Comparison of ENCODE assay signal across 10 cellular contexts in the genomic region with DNA sequence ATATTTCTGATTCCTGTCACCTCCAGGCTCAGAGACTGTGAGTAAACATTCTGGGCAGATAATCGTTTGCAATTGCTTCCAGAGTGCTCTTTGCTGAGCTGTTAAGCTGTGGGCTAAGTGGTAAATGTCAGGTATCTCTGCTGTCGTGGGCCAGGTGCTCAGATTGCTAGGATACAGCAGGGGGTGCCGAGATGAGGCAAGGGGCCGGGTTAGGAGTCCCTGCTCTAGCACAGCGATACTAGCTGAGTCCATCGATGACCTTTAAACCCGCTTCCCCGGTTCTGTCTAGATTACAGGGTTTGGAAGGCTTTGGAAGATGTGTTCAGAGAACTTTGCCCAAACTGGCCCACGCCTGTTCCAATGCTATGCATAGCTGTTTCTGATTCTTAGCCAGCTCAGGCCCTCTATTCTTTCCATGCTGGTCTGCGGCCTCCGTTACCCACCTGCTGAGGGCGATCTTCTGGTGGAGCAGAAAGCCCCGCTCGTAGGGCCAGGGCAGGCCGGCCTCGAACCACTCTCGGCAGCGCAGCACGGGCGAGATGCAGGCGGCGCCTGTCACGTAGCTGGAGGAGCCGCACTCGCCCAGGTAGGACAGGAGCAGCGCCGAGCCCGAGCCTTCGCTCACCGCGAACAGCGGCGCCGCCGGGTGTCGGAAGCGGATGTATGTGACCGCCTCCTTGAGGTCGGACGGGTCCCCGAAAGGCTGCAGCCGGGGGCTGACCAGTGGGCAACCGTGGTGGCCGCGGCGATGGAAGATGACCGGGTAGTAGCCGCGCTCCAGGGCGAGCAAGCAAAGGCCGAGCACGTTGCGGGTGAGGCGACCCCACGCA. TPM values are rescaled to one million over a fixed set of nuclear protein-coding genes. Genes with fewer than 3 reads are reported as not detected.
DNase-seq lines count a peak whose midpoint lies in the region; ATAC-seq, FAIRE-seq and TF ChIP-seq lines count a peak whose summit lies in the region.
"Had no signal": no experiment of that assay in that cellular context is flagged by ENCODE, and none has a peak within 500 bp of the region (broad histone marks: within the 10 kb centered on the region; RNA-seq: fewer than 3 reads in every experiment).

No MANE protein-coding gene starts in this region.

- intact Hi-C loops in endothelial cell of umbilical vein (cut with micrococcal nuclease), result loop anchor here (5.0 kb wide), 3 partner anchors 51 to 274 kb away; a partner anchor contains a TSS
- intact Hi-C loops in naive thymus-derived CD4-positive, alpha-beta T cell (cut with micrococcal nuclease), result loop anchor here (1.0 to 10.0 kb wide), 7 partner anchors 29 to 919 kb away; a partner anchor contains a TSS
- intact Hi-C loops in upper lobe of right lung (cut with DNase I), result no loop called here

- peak; percentile 34 for DNase-seq in SKM-1 treated with dmso at 0.1 percent for 144 hours (lab: John Stamatoyannopoulos, UW; ENCODE audit: unreplicated experiment)
- DNase-seq in SKM-1 (lab: John Stamatoyannopoulos, UW; ENCODE audit: unreplicated experiment), result no peak
- peak; percentile 62 for DNase-seq in NCI-H2029 (lab: John Stamatoyannopoulos, UW)
- peak; percentile 69 for DNase-seq in activated CD4-positive, alpha-beta T cell treated with anti-CD3 and anti-CD28 coated beads, Interleukin-2, amount 10 ng/mL, durations not matched to agents 7 days and 5 days
- peak; percentile 25 for DNase-seq in endothelial cell of umbilical vein (ENCODE audit: low read depth, low spot score)
- peak in 6 of 9 donors; percentile 35 to 66 (median 42) for DNase-seq in naive thymus-derived CD4-positive, alpha-beta T cell
- DNase-seq in upper lobe of right lung, result peak; percentile 83
- DNase-seq in amniotic stem cell (lab: John Stamatoyannopoulos, UW), result no peak

- H3K27me3 ChIP-seq in endothelial cell of umbilical vein (ENCODE audit: control insufficient read depth in 2 of 2, insufficient read depth in 2 of 2, low read length in 2 of 2) (no peaks in the 10 kb centered on the region), upper lobe of right lung (no peaks in the 10 kb centered on the region)
- no peaks in the 10 kb centered on the region for H3K27me3 ChIP-seq in naive thymus-derived CD4-positive, alpha-beta T cell (ENCODE audit: control insufficient read depth in 2 of 2, insufficient read depth in 2 of 2, low read length in 2 of 2)

- TF ChIP-seq POLR2A in endothelial cell of umbilical vein (IDR thresholded peaks at IDR 0.05; ENCODE audit: low read depth, low read length), result no peak

- H3K27me3 Mint-ChIP-seq in activated CD4-positive, alpha-beta T cell treated with anti-CD3 and anti-CD28 coated beads, Interleukin-2, amount 10 ng/mL, durations not matched to agents 7 days and 5 days, result no peaks in the 10 kb centered on the region
- H3K27me3 Mint-ChIP-seq in naive thymus-derived CD4-positive, alpha-beta T cell, result no peaks in the 10 kb centered on the region

- ATAC-seq in naive thymus-derived CD4-positive, alpha-beta T cell, result peak; percentile 14
- ATAC-seq in upper lobe of right lung, result peak; percentile 13

- peak overlapping the region; percentile 9 to 46 (median 28) for H3K4me3 ChIP-seq in endothelial cell of umbilical vein (replicated peaks in 1 of 3; ENCODE audit: insufficient read depth in 1 of 3, low read depth in 1 of 3, low read length in 3 of 3)
- peak overlapping the region; percentile 74 for H3K4me3 ChIP-seq in naive thymus-derived CD4-positive, alpha-beta T cell (ENCODE audit: low read length)
- H3K4me3 ChIP-seq in upper lobe of right lung, result peak overlapping the region; percentile 76

- POLR2A ChIA-PET in activated CD4-positive, alpha-beta T cell treated with anti-CD3 and anti-CD28 coated beads, Interleukin-2, amount 10 ng/mL, durations not matched to agents 7 days and 5 days (lab: Charles Lee), result interaction anchor here (0.6 to 1.0 kb wide), 3 partner anchors 10 to 1445 kb away, joined by 3 to 5 read pairs (median 3); no protein-coding TSS in a partner anchor
- POLR2A ChIA-PET in endothelial cell of umbilical vein (lab: Charles Lee), result no interaction called here
- POLR2A ChIA-PET in naive thymus-derived CD4-positive, alpha-beta T cell (lab: Charles Lee), result interaction anchor here (0.5 to 6.0 kb wide), 6 partner anchors 10 to 616 kb away, joined by 4 to 59 read pairs (median 4); a partner anchor contains a TSS

- no peak overlapping the region for H3K9ac ChIP-seq in endothelial cell of umbilical vein (replicated peaks; ENCODE audit: extremely low read depth, insufficient read depth, low read length)

- dilution Hi-C loops in endothelial cell of umbilical vein (cut with MboI; ENCODE audit: extremely low pct_ligation_motif_present, low sequenced_read_pairs), result no loop called here

- peak overlapping the region; percentile 87 for H2AFZ ChIP-seq in endothelial cell of umbilical vein (ENCODE audit: low read depth, low read length)

- H3K27ac Mint-ChIP-seq in activated CD4-positive, alpha-beta T cell treated with anti-CD3 and anti-CD28 coated beads, Interleukin-2, amount 10 ng/mL, durations not matched to agents 7 days and 5 days, result peak overlapping the region; percentile 92
- H3K27ac Mint-ChIP-seq in naive thymus-derived CD4-positive, alpha-beta T cell, result peak overlapping the region; percentile 13 to 95 (median 81)

- peak overlapping the region; percentile 89 for H3K4me3 Mint-ChIP-seq in activated CD4-positive, alpha-beta T cell treated with anti-CD3 and anti-CD28 coated beads, Interleukin-2, amount 10 ng/mL, durations not matched to agents 7 days and 5 days
- H3K4me3 Mint-ChIP-seq in naive thymus-derived CD4-positive, alpha-beta T cell, result peak overlapping the region; percentile 86 to 99 (median 90)

- H3K4me1 ChIP-seq in endothelial cell of umbilical vein (ENCODE audit: control insufficient read depth, extremely low read depth, insufficient read depth, low read length) (peaks cover 22% of the 10 kb centered on the region), upper lobe of right lung (peaks cover 50% of the 10 kb centered on the region)
- H3K4me1 ChIP-seq in naive thymus-derived CD4-positive, alpha-beta T cell (ENCODE audit: control insufficient read depth in 2 of 2, insufficient read depth in 2 of 2, low read length in 2 of 2), result peaks cover 9 to 30% of the 10 kb centered on the region in 2 donors

- TF ChIP-seq CTCF in endothelial cell of umbilical vein (IDR thresholded peaks at IDR 0.05; ENCODE audit: extremely low read depth in 1 of 2, insufficient read depth in 1 of 2, low read depth in 1 of 2, low read length in 2 of 2) (peak; percentile 10 to 34), upper lobe of right lung (IDR thresholded peaks at IDR 0.05) (peak; percentile 13)

- no peaks in the 10 kb centered on the region for H4K20me1 ChIP-seq in endothelial cell of umbilical vein (replicated peaks; ENCODE audit: control insufficient read depth, extremely low read depth, insufficient read depth, low read length)

- no peaks in the 10 kb centered on the region for H3K9me1 ChIP-seq in endothelial cell of umbilical vein (replicated peaks; ENCODE audit: control insufficient read depth, extremely low read depth, insufficient read depth, low read length)

- H3K79me2 ChIP-seq in endothelial cell of umbilical vein (ENCODE audit: control insufficient read depth, insufficient read depth, low read length), result no peaks in the 10 kb centered on the region

- H3K9me3 ChIP-seq in endothelial cell of umbilical vein (replicated peaks; ENCODE audit: control insufficient read depth, insufficient read depth, low read length) (no peaks in the 10 kb centered on the region), upper lobe of right lung (no peaks in the 10 kb centered on the region)
- H3K9me3 ChIP-seq in naive thymus-derived CD4-positive, alpha-beta T cell (ENCODE audit: control insufficient read depth in 2 of 3, low read length in 3 of 3), result no peaks in the 10 kb centered on the region

- CTCF ChIA-PET in activated CD4-positive, alpha-beta T cell treated with anti-CD3 and anti-CD28 coated beads, Interleukin-2, amount 10 ng/mL, durations not matched to agents 7 days and 5 days (lab: Charles Lee), result interaction anchor here (0.5 to 7.7 kb wide), 5 partner anchors 10 to 946 kb away, joined by 3 to 77 read pairs (median 10); a partner anchor contains a TSS
- CTCF ChIA-PET in endothelial cell of umbilical vein (lab: Charles Lee), result interaction anchor here (1.0 to 4.9 kb wide), 6 partner anchors 10 to 196 kb away, joined by 3 to 34 read pairs (median 8); a partner anchor contains a TSS
- CTCF ChIA-PET in naive thymus-derived CD4-positive, alpha-beta T cell (lab: Charles Lee), result interaction anchor here (0.5 to 1.3 kb wide), 6 partner anchors 15 to 419 kb away, joined by 3 to 9 read pairs (median 3); no protein-coding TSS in a partner anchor

- H3K4me1 Mint-ChIP-seq in activated CD4-positive, alpha-beta T cell treated with anti-CD3 and anti-CD28 coated beads, Interleukin-2, amount 10 ng/mL, durations not matched to agents 7 days and 5 days, result peaks cover 42% of the 10 kb centered on the region
- H3K4me1 Mint-ChIP-seq in naive thymus-derived CD4-positive, alpha-beta T cell, result peaks cover 14 to 45% (median 28%) of the 10 kb centered on the region in 7 donors

- H3K9me3 Mint-ChIP-seq in activated CD4-positive, alpha-beta T cell treated with anti-CD3 and anti-CD28 coated beads, Interleukin-2, amount 10 ng/mL, durations not matched to agents 7 days and 5 days, result no peaks in the 10 kb centered on the region
- peaks cover 0 to 3% (median 0%) of the 10 kb centered on the region in 11 donors for H3K9me3 Mint-ChIP-seq in naive thymus-derived CD4-positive, alpha-beta T cell

- H3K36me3 ChIP-seq in endothelial cell of umbilical vein (ENCODE audit: control insufficient read depth in 2 of 2, extremely low read depth in 1 of 2, insufficient read depth in 2 of 2, low read length in 2 of 2), result no peaks in the 10 kb centered on the region
- peaks cover 0 to 7% (median 0%) of the 10 kb centered on the region in 3 experiments for H3K36me3 ChIP-seq in naive thymus-derived CD4-positive, alpha-beta T cell (ENCODE audit: control insufficient read depth in 2 of 3, insufficient read depth in 3 of 3, low read length in 3 of 3)
- peaks cover 5% of the 10 kb centered on the region for H3K36me3 ChIP-seq in upper lobe of right lung

- peak overlapping the region; percentile 45 for H3K4me2 ChIP-seq in endothelial cell of umbilical vein (ENCODE audit: insufficient read depth, low read length)

- H3K36me3 Mint-ChIP-seq in activated CD4-positive, alpha-beta T cell treated with anti-CD3 and anti-CD28 coated beads, Interleukin-2, amount 10 ng/mL, durations not matched to agents 7 days and 5 days (ENCODE audit: low read depth), result peaks cover 27% of the 10 kb centered on the region
- H3K36me3 Mint-ChIP-seq in naive thymus-derived CD4-positive, alpha-beta T cell, result peaks cover 0 to 18% (median 0%) of the 10 kb centered on the region in 5 donors

- no TSS peak for BruUV-seq in endothelial cell of umbilical vein (replicated peaks; lab: Mats Ljungman, UMichigan)

- FAIRE-seq in endothelial cell of umbilical vein (lab: Jason Lieb, UNC), result peak; percentile 70
- FAIRE-seq: colon, G401.6 had no signal

- H3K27ac ChIP-seq in endothelial cell of umbilical vein (ENCODE audit: insufficient read depth, low read depth, low read length) (no peak overlapping the region), upper lobe of right lung (peak overlapping the region; percentile 81)
- peak overlapping the region; percentile 53 for H3K27ac ChIP-seq in naive thymus-derived CD4-positive, alpha-beta T cell (ENCODE audit: low read depth, low read length)

RNA-seq across cellular contexts. Expression of a gene that starts 1.0 kb away (rescaled TPM):
- 10 to 100 TPM; 16.9 to 18.0 TPM for total RNA-seq in activated CD4-positive, alpha-beta T cell treated with anti-CD3 and anti-CD28 coated beads, Interleukin-2, amount 10 ng/mL, durations not matched to agents 7 days and 5 days
- total RNA-seq in endothelial cell of umbilical vein, result 5.6 and 5.9 TPM in 2 replicates
- polyA plus RNA-seq in endothelial cell of umbilical vein, result 3.8 and 4.7 TPM in 2 replicates
- polyA plus RNA-seq in endothelial cell of umbilical vein (2011; cell fraction: cytosol; rRNA removed), result 3.7 and 4.2 TPM in 2 replicates
- 3.1 and 3.4 TPM in 2 replicates for polyA plus RNA-seq in endothelial cell of umbilical vein (2011; cell fraction: nucleus; rRNA removed)
- 6.1 TPM in 2 replicates for polyA plus RNA-seq in endothelial cell of umbilical vein (2012)
- polyA minus RNA-seq in endothelial cell of umbilical vein, result 5.5 and 8.6 TPM in 2 replicates
- polyA minus RNA-seq in endothelial cell of umbilical vein (2011; cell fraction: cytosol; rRNA and poly(A)+ RNA removed), result 7.7 TPM
- 1.8 and 2.7 TPM in 2 replicates for polyA minus RNA-seq in endothelial cell of umbilical vein (2011; cell fraction: nucleus; rRNA and poly(A)+ RNA removed)
- 10 to 100 TPM in 2 of 5 experiments, 1 to 10 TPM in 3; 8.6 to 17.6 (median 10.0) TPM for total RNA-seq in naive thymus-derived CD4-positive, alpha-beta T cell
- polyA plus RNA-seq in naive thymus-derived CD4-positive, alpha-beta T cell, result 1 to 10 TPM; 3.1 to 5.3 TPM
- 10.9 TPM for total RNA-seq in upper lobe of right lung

RNA-seq across cellular contexts. Expression of a gene that starts 2.6 kb away (rescaled TPM):
- 10 to 100 TPM; 71.4 to 75.0 TPM for total RNA-seq in activated CD4-positive, alpha-beta T cell treated with anti-CD3 and anti-CD28 coated beads, Interleukin-2, amount 10 ng/mL, durations not matched to agents 7 days and 5 days
- total RNA-seq in endothelial cell of umbilical vein (33.8 and 41.1 TPM in 2 replicates), upper lobe of right lung (51.9 TPM)
- polyA plus RNA-seq in endothelial cell of umbilical vein, result 42.7 and 72.3 TPM in 2 replicates
- 19.3 and 35.8 TPM in 2 replicates for polyA plus RNA-seq in endothelial cell of umbilical vein (2011; cell fraction: cytosol; rRNA removed)
- polyA plus RNA-seq in endothelial cell of umbilical vein (2011; cell fraction: nucleus; rRNA removed), result 93.1 and 99.6 TPM in 2 replicates
- polyA plus RNA-seq in endothelial cell of umbilical vein (2012), result 22.6 and 36.1 TPM in 2 replicates
- polyA minus RNA-seq in endothelial cell of umbilical vein, result 12.9 and 23.4 TPM in 2 replicates
- 18.9 TPM for polyA minus RNA-seq in endothelial cell of umbilical vein (2011; cell fraction: cytosol; rRNA and poly(A)+ RNA removed)
- 7.2 and 21.1 TPM in 2 replicates for polyA minus RNA-seq in endothelial cell of umbilical vein (2011; cell fraction: nucleus; rRNA and poly(A)+ RNA removed)
- total RNA-seq in naive thymus-derived CD4-positive, alpha-beta T cell, result 10 to 100 TPM; 61.6 to 87.5 (median 62.8) TPM
- polyA plus RNA-seq in naive thymus-derived CD4-positive, alpha-beta T cell, result 10 to 100 TPM; 19.3 to 26.8 TPM

RNA-seq across cellular contexts. Expression of a gene that starts 23.6 kb away (rescaled TPM):
- total RNA-seq in activated CD4-positive, alpha-beta T cell treated with anti-CD3 and anti-CD28 coated beads, Interleukin-2, amount 10 ng/mL, durations not matched to agents 7 days and 5 days, result 100 to 1,000 TPM; 107 TPM
- 82.0 and 92.5 TPM in 2 replicates for total RNA-seq in endothelial cell of umbilical vein
- 75.5 and 97.5 TPM in 2 replicates for polyA plus RNA-seq in endothelial cell of umbilical vein
- polyA plus RNA-seq in endothelial cell of umbilical vein (2011; cell fraction: cytosol; rRNA removed), result 74.6 and 75.7 TPM in 2 replicates
- polyA plus RNA-seq in endothelial cell of umbilical vein (2011; cell fraction: nucleus; rRNA removed), result 118 and 146 TPM in 2 replicates
- 63.1 and 66.3 TPM in 2 replicates for polyA plus RNA-seq in endothelial cell of umbilical vein (2012)
- polyA minus RNA-seq in endothelial cell of umbilical vein, result 63.9 and 96.6 TPM in 2 replicates
- polyA minus RNA-seq in endothelial cell of umbilical vein (2011; cell fraction: cytosol; rRNA and poly(A)+ RNA removed), result 44.4 TPM
- polyA minus RNA-seq in endothelial cell of umbilical vein (2011; cell fraction: nucleus; rRNA and poly(A)+ RNA removed), result 40.9 and 60.4 TPM in 2 replicates
- 10 to 100 TPM; 42.5 to 76.3 (median 62.4) TPM for total RNA-seq in naive thymus-derived CD4-positive, alpha-beta T cell
- 10 to 100 TPM in 1 of 2 donors, 1 to 10 TPM in 1; 6.8 to 20.0 TPM for polyA plus RNA-seq in naive thymus-derived CD4-positive, alpha-beta T cell
- total RNA-seq in upper lobe of right lung, result 64.8 TPM

RNA-seq across cellular contexts. Expression of a gene that starts 27.1 kb away (rescaled TPM):
- 10 to 100 TPM; 12.3 to 12.8 TPM for total RNA-seq in activated CD4-positive, alpha-beta T cell treated with anti-CD3 and anti-CD28 coated beads, Interleukin-2, amount 10 ng/mL, durations not matched to agents 7 days and 5 days
- 21.1 and 22.8 TPM in 2 replicates for total RNA-seq in endothelial cell of umbilical vein
- 23.2 and 26.7 TPM in 2 replicates for polyA plus RNA-seq in endothelial cell of umbilical vein
- polyA plus RNA-seq in endothelial cell of umbilical vein (2011; cell fraction: cytosol; rRNA removed), result 10.5 and 15.8 TPM in 2 replicates
- polyA plus RNA-seq in endothelial cell of umbilical vein (2011; cell fraction: nucleus; rRNA removed), result 92.5 and 94.8 TPM in 2 replicates
- polyA plus RNA-seq in endothelial cell of umbilical vein (2012), result 25.3 and 34.7 TPM in 2 replicates
- polyA minus RNA-seq in endothelial cell of umbilical vein, result 15.5 and 20.3 TPM in 2 replicates
- 21.3 TPM for polyA minus RNA-seq in endothelial cell of umbilical vein (2011; cell fraction: cytosol; rRNA and poly(A)+ RNA removed)
- polyA minus RNA-seq in endothelial cell of umbilical vein (2011; cell fraction: nucleus; rRNA and poly(A)+ RNA removed), result 17.8 and 28.5 TPM in 2 replicates
- total RNA-seq in naive thymus-derived CD4-positive, alpha-beta T cell, result 1 to 10 TPM in 3 of 5 experiments, under 1 TPM in 2; 0.70 to 9.8 (median 1.5) TPM
- polyA plus RNA-seq in naive thymus-derived CD4-positive, alpha-beta T cell, result under 1 TPM in 1 of 2 donors, not detected in 1; 0.51 TPM
- total RNA-seq in upper lobe of right lung, result 6.8 TPM

RNA-seq across cellular contexts. Expression of a gene that starts 56.9 kb away (rescaled TPM):
- 1 to 10 TPM; 2.4 to 3.1 TPM for total RNA-seq in activated CD4-positive, alpha-beta T cell treated with anti-CD3 and anti-CD28 coated beads, Interleukin-2, amount 10 ng/mL, durations not matched to agents 7 days and 5 days
- 7.8 and 10.7 TPM in 2 replicates for total RNA-seq in endothelial cell of umbilical vein
- 14.7 and 22.0 TPM in 2 replicates for polyA plus RNA-seq in endothelial cell of umbilical vein
- polyA plus RNA-seq in endothelial cell of umbilical vein (2011; cell fraction: cytosol; rRNA removed), result 1.5 and 3.2 TPM in 2 replicates
- polyA plus RNA-seq in endothelial cell of umbilical vein (2011; cell fraction: nucleus; rRNA removed), result 151 and 191 TPM in 2 replicates
- 4.1 and 8.8 TPM in 2 replicates for polyA plus RNA-seq in endothelial cell of umbilical vein (2012)
- 11.2 and 17.2 TPM in 2 replicates for polyA minus RNA-seq in endothelial cell of umbilical vein
- polyA minus RNA-seq in endothelial cell of umbilical vein (2011; cell fraction: cytosol; rRNA and poly(A)+ RNA removed), result 0.82 TPM
- polyA minus RNA-seq in endothelial cell of umbilical vein (2011; cell fraction: nucleus; rRNA and poly(A)+ RNA removed), result 14.9 and 17.6 TPM in 2 replicates
- total RNA-seq in naive thymus-derived CD4-positive, alpha-beta T cell, result 1 to 10 TPM; 1.4 to 3.1 (median 1.7) TPM
- under 1 TPM; 0.15 to 0.35 TPM for polyA plus RNA-seq in naive thymus-derived CD4-positive, alpha-beta T cell
- 7.7 TPM for total RNA-seq in upper lobe of right lung

Comparison
In these comparisons a context has a peak if more than half of its experiments do, and no peak if none do; other contexts are left out.
1. DNase-seq: peak in SKM-1 treated with dmso at 0.1 percent for 144 hours (single experiment), NCI-H2029 (single experiment), activated CD4-positive, alpha-beta T cell treated with anti-CD3 and anti-CD28 coated beads, Interleukin-2, amount 10 ng/mL, durations not matched to agents 7 days and 5 days (single experiment), endothelial cell of umbilical vein (single experiment), naive thymus-derived CD4-positive, alpha-beta T cell (6 of 9) and upper lobe of right lung (single experiment); none in SKM-1 (single experiment) and amniotic stem cell (single experiment).
2. Peak in every context shown above with its lines, with median percentiles within 50 percentile points of each other: H3K4me3 ChIP-seq.